Comparison of ENCODE assay signal across 12 cellular contexts in genomic region chr18:75071866-75072671, GRCh38.
DNase-seq lines count a peak whose midpoint lies in the region; ATAC-seq and TF ChIP-seq lines count a peak whose summit lies in the region.
"Had no signal": no experiment of that assay in that cellular context is flagged by ENCODE, and none has a peak within 500 bp of the region (broad histone marks: within the 10 kb centered on the region; RNA-seq: fewer than 3 reads in every experiment).

No MANE protein-coding gene starts in this region.

- POLR2A ChIA-PET in activated CD4-positive, alpha-beta T cell treated with anti-CD3 and anti-CD28 coated beads for 36 hours (lab: Charles Lee), result interaction anchor here (0.5 to 0.6 kb wide), 2 partner anchors 82 to 139 kb away, joined by 3 read pairs; partner anchors contain the start of gene TSHZ1
- POLR2A ChIA-PET in HCT116 (lab: Charles Lee), result no interaction called here

- H3K79me2 ChIP-seq in HCT116 (ENCODE audit: insufficient read depth, low read length), result no peaks in the 10 kb centered on the region

- no peak for ATAC-seq in activated CD4-positive, alpha-beta T cell treated with anti-CD3 and anti-CD28 coated beads for 36 hours
- ATAC-seq in HCT116, result no peak
- no peak for ATAC-seq in activated naive CD4-positive, alpha-beta T cell treated with anti-CD3 and anti-CD28 coated beads, Interleukin-2, amount 50 U/mL, for 72 hours
- ATAC-seq in right cardiac atrium, result no peak

- H3K36me3 Mint-ChIP-seq in activated CD4-positive, alpha-beta T cell treated with anti-CD3 and anti-CD28 coated beads for 36 hours (ENCODE audit: low read depth), result peaks cover 18% of the 10 kb centered on the region
- H3K36me3 Mint-ChIP-seq in activated naive CD4-positive, alpha-beta T cell treated with anti-CD3 and anti-CD28 coated beads, Interleukin-2, amount 50 U/mL, for 72 hours, result peaks cover 28 to 31% of the 10 kb centered on the region in 2 donors
- H3K36me3 Mint-ChIP-seq in osteocyte (ENCODE audit: unreplicated experiment), result no peaks in the 10 kb centered on the region

- no peak for TF ChIP-seq POLR2A in HCT116 (IDR thresholded peaks at IDR 0.05; ENCODE audit: borderline replicate concordance, extremely low read depth, insufficient read depth, insufficient read length)

- H3K9ac ChIP-seq in HCT116 (ENCODE audit: low read length), result no peak overlapping the region

- no peak for DNase-seq in activated CD4-positive, alpha-beta T cell treated with anti-CD3 and anti-CD28 coated beads for 36 hours
- DNase-seq in activated CD4-positive, alpha-beta T cell treated with anti-CD3 and anti-CD28 coated beads for 48 hours, result no peak
- DNase-seq in HCT116 (ENCODE audit: low read depth, low spot score) (no peak), osteocyte (ENCODE audit: extremely low spot score, unreplicated experiment) (peak; percentile 49), NCI-H2081 (lab: John Stamatoyannopoulos, UW) (no peak), AG08396 (ENCODE audit: low spot score) (no peak), right cardiac atrium (no peak)
- DNase-seq in activated naive CD4-positive, alpha-beta T cell treated with anti-CD3 and anti-CD28 coated beads, Interleukin-2, amount 50 U/mL, for 72 hours (ENCODE audit: low spot score in 2 of 2), result no peak
- DNase-seq: DMS 273 treated with DMSO at 0.1 percent for 48 hours, HFFc6, NCI-H446 had no signal

- TF ChIP-seq CTCF in HCT116 (IDR thresholded peaks at IDR 0.05 in 2 of 3, conservative IDR thresholded peaks at IDR 0.05 in 1 of 3; ENCODE audit: borderline replicate concordance in 1 of 3, insufficient read depth in 1 of 3, low read depth in 2 of 3, low read length in 2 of 3) (no peak), osteocyte (IDR thresholded peaks at IDR 0.05) (no peak)

- no peak for TF ChIP-seq RAD21 in HCT116 (IDR thresholded peaks at IDR 0.05; ENCODE audit: low read depth)

- no peak overlapping the region for H3K27ac ChIP-seq in HCT116 (ENCODE audit: low read depth, low read length)
- no peak overlapping the region for H3K27ac ChIP-seq in right cardiac atrium (ENCODE audit: low read length)

- CTCF ChIA-PET in activated CD4-positive, alpha-beta T cell treated with anti-CD3 and anti-CD28 coated beads for 36 hours (lab: Charles Lee), result no interaction called here
- CTCF ChIA-PET in HCT116 (lab: Charles Lee), result no interaction called here

- peaks cover 32% of the 10 kb centered on the region for H3K4me1 Mint-ChIP-seq in activated CD4-positive, alpha-beta T cell treated with anti-CD3 and anti-CD28 coated beads for 36 hours
- H3K4me1 Mint-ChIP-seq in osteocyte (ENCODE audit: unreplicated experiment), result peaks cover 17% of the 10 kb centered on the region

- H3K4me1 ChIP-seq in HCT116 (ENCODE audit: control insufficient read depth in 1 of 2, insufficient read depth in 2 of 2, low read length in 2 of 2) (peaks cover 7 to 28% of the 10 kb centered on the region in 2 experiments), right cardiac atrium (ENCODE audit: control insufficient read depth, insufficient read depth, low read length) (no peaks in the 10 kb centered on the region)

- BruUV-seq in HCT116 (replicated peaks; lab: Mats Ljungman, UMichigan), result no TSS peak

- 95% methylated on average over 28 of the region's 28 CpGs for WGBS in right cardiac atrium

- peak overlapping the region; percentile 97 for H3K27ac Mint-ChIP-seq in activated CD4-positive, alpha-beta T cell treated with anti-CD3 and anti-CD28 coated beads for 36 hours
- peak overlapping the region; percentile 84 to 97 for H3K27ac Mint-ChIP-seq in activated naive CD4-positive, alpha-beta T cell treated with anti-CD3 and anti-CD28 coated beads, Interleukin-2, amount 50 U/mL, for 72 hours
- H3K27ac Mint-ChIP-seq in osteocyte (ENCODE audit: unreplicated experiment), result no peak overlapping the region

- H4K20me1 ChIP-seq in HCT116 (ENCODE audit: insufficient read depth), result no peaks in the 10 kb centered on the region

- no peaks in the 10 kb centered on the region for H3K9me2 ChIP-seq in HCT116 (ENCODE audit: insufficient read depth)

- H3K27me3 Mint-ChIP-seq in activated CD4-positive, alpha-beta T cell treated with anti-CD3 and anti-CD28 coated beads for 36 hours, result no peaks in the 10 kb centered on the region
- H3K27me3 Mint-ChIP-seq in osteocyte (ENCODE audit: unreplicated experiment), result no peaks in the 10 kb centered on the region

- H3K27me3 ChIP-seq in HCT116 (ENCODE audit: insufficient read depth, low read length), result no peaks in the 10 kb centered on the region
- H3K27me3 ChIP-seq in right cardiac atrium (ENCODE audit: control insufficient read depth, insufficient read depth), result no peaks in the 10 kb centered on the region

- H3K9me3 ChIP-seq in HCT116 (ENCODE audit: control insufficient read depth in 1 of 2, insufficient read depth in 1 of 2, low read depth in 1 of 2, low read length in 2 of 2), result peaks cover 0 to under 1% of the 10 kb centered on the region in 2 experiments; a peak in 1 of 4 replicates
- H3K9me3 ChIP-seq in right cardiac atrium (ENCODE audit: control insufficient read depth, low read length), result no peaks in the 10 kb centered on the region
- H3K9me3 ChIP-seq: A549 had no signal

- H3K4me3 ChIP-seq in HCT116 (replicated peaks in 1 of 2; ENCODE audit: low read depth in 1 of 2, low read length in 2 of 2) (no peak overlapping the region), right cardiac atrium (ENCODE audit: low read length) (no peak overlapping the region)
- H3K4me3 ChIP-seq: A549 had no signal

- intact Hi-C loops in activated CD4-positive, alpha-beta T cell treated with anti-CD3 and anti-CD28 coated beads for 36 hours (cut with DNase I, micrococcal nuclease), result loop anchor here (1.0 to 10.0 kb wide), 6 partner anchors 77 to 336 kb away; partner anchors contain the start of gene TSHZ1 (in 2 of the 2)
- intact Hi-C loops in HCT116 (cut with micrococcal nuclease) (no loop called here), right cardiac atrium (cut with DNase I) (no loop called here)

- H3K36me3 ChIP-seq in HCT116 (ENCODE audit: control insufficient read depth in 1 of 2, insufficient read depth in 2 of 2, low read length in 2 of 2), result no peaks in the 10 kb centered on the region

- H3K9me3 Mint-ChIP-seq in activated CD4-positive, alpha-beta T cell treated with anti-CD3 and anti-CD28 coated beads for 36 hours (ENCODE audit: low read depth), result peaks cover 14% of the 10 kb centered on the region
- H3K9me3 Mint-ChIP-seq in activated naive CD4-positive, alpha-beta T cell treated with anti-CD3 and anti-CD28 coated beads, Interleukin-2, amount 50 U/mL, for 72 hours, result peaks cover 18 to 22% of the 10 kb centered on the region in 2 donors
- peaks cover under 1% of the 10 kb centered on the region for H3K9me3 Mint-ChIP-seq in osteocyte (ENCODE audit: unreplicated experiment)

- no peak overlapping the region for H2AFZ ChIP-seq in HCT116 (ENCODE audit: low read depth, low read length, poor library complexity, severe bottlenecking)

- RAD21 ChIA-PET in HCT116 (lab: Charles Lee; ENCODE audit: low non-redundant PET in 1 of 2, low total read pairs in 2 of 2, uncharacterized antibody in 2 of 2, unreplicated experiment in 2 of 2), result no interaction called here

- no peak overlapping the region for H3K4me3 Mint-ChIP-seq in activated CD4-positive, alpha-beta T cell treated with anti-CD3 and anti-CD28 coated beads for 36 hours
- no peak overlapping the region for H3K4me3 Mint-ChIP-seq in osteocyte (ENCODE audit: unreplicated experiment)

- H3K4me2 ChIP-seq in HCT116 (ENCODE audit: low read length), result peak overlapping the region; percentile 88; the same call in 1 of the 2 replicates

TF ChIP-seq in HCT116, 20 proteins besides CTCF, POLR2A, EP300 and RAD21:
- TF ChIP-seq ZFX (IDR thresholded peaks at IDR 0.05), result no peak
- no peak for TF ChIP-seq CEBPB (IDR thresholded peaks at IDR 0.05; ENCODE audit: low read depth)
- no peak for TF ChIP-seq FOSL1 (IDR thresholded peaks at IDR 0.05; ENCODE audit: low read depth)
- TF ChIP-seq JUND (IDR thresholded peaks at IDR 0.05), result no peak
- TF ChIP-seq ZNF274 (IDR thresholded peaks at IDR 0.05; ENCODE audit: low read depth, low read length), result no peak
- no peak for TF ChIP-seq ELF1 (IDR thresholded peaks at IDR 0.05; ENCODE audit: borderline replicate concordance, low read depth)
- no peak for TF ChIP-seq ZBTB33 (IDR thresholded peaks at IDR 0.05; ENCODE audit: extremely low read depth, insufficient replicate concordance, low read length)
- no peak for TF ChIP-seq EGR1 (IDR thresholded peaks at IDR 0.05; ENCODE audit: low read depth)
- TF ChIP-seq SIN3A (IDR thresholded peaks at IDR 0.05; ENCODE audit: low read depth), result no peak
- no peak for TF ChIP-seq CBX3 (IDR thresholded peaks at IDR 0.05; ENCODE audit: low read depth)
TF ChIP-seq in HCT116: peak in this region for 0.

Comparison
In these comparisons a context has a peak if more than half of its experiments do, and no peak if none do; other contexts are left out.
1. intact Hi-C loops: an anchor here in activated CD4-positive, alpha-beta T cell treated with anti-CD3 and anti-CD28 coated beads for 36 hours (1.0 to 10.0 kb wide); none called in HCT116 and right cardiac atrium.